Comparison of ENCODE assay signal across 8 cellular contexts in genomic region chr1:208988811-208989222, GRCh38.
A peak's percentile ranks its signal among the peaks of the same experiment; 100 is the strongest.
DNase-seq lines count a peak whose midpoint lies in the region; ATAC-seq and TF ChIP-seq lines count a peak whose summit lies in the region.

No MANE protein-coding gene starts in this region.

- peak overlapping the region; percentile 22 for H3K27ac ChIP-seq in CD4-positive, alpha-beta memory T cell (ENCODE audit: low read depth, low read length)
- peak overlapping the region in 1 of 4 donors; percentile 63 for H3K27ac ChIP-seq in tibial nerve

- H3K9me3 ChIP-seq in CD4-positive, alpha-beta memory T cell (ENCODE audit: control insufficient read depth in 1 of 2, low read length in 2 of 2) = no peaks in the 10 kb centered on the region
- peaks cover 0 to 9% (median 0%) of the 10 kb centered on the region in 4 donors for H3K9me3 ChIP-seq in tibial nerve

- peaks cover 0 to 6% (median 3%) of the 10 kb centered on the region in 8 donors for H3K9me3 Mint-ChIP-seq in CD4-positive, alpha-beta memory T cell

- POLR2A ChIA-PET in CD4-positive, alpha-beta memory T cell (lab: Charles Lee; ENCODE audit: partially characterized antibody) = no interaction called here

- peak overlapping the region; percentile 3 to 93 (median 90) for H3K27ac Mint-ChIP-seq in CD4-positive, alpha-beta memory T cell

- peaks cover 13% of the 10 kb centered on the region for H3K4me1 ChIP-seq in CD4-positive, alpha-beta memory T cell (ENCODE audit: insufficient read depth, low read length)
- H3K4me1 ChIP-seq in tibial nerve = peaks cover 0 to 8% (median 2%) of the 10 kb centered on the region in 4 donors

- no peak for TF ChIP-seq CTCF in tibial nerve (IDR thresholded peaks at IDR 0.05)

- H3K4me3 ChIP-seq in CD4-positive, alpha-beta memory T cell (ENCODE audit: low read length in 2 of 2) = peak overlapping the region; percentile 12 to 39
- peak overlapping the region in 3 of 4 donors; percentile 30 to 41 (median 33) for H3K4me3 ChIP-seq in tibial nerve

- H3K36me3 ChIP-seq in CD4-positive, alpha-beta memory T cell (ENCODE audit: insufficient read depth, low read length) = no peaks in the 10 kb centered on the region
- no peaks in the 10 kb centered on the region for H3K36me3 ChIP-seq in tibial nerve

- intact Hi-C loops in CD4-positive, alpha-beta memory T cell (cut with micrococcal nuclease) = no loop called here
- intact Hi-C loops in left colon (cut with DNase I, micrococcal nuclease) = no loop called here

- H3K27me3 ChIP-seq in CD4-positive, alpha-beta memory T cell (ENCODE audit: insufficient read depth, low read length) = no peaks in the 10 kb centered on the region
- no peaks in the 10 kb centered on the region for H3K27me3 ChIP-seq in tibial nerve

- H3K4me1 Mint-ChIP-seq in CD4-positive, alpha-beta memory T cell = peaks cover 8 to 24% (median 12%) of the 10 kb centered on the region in 4 donors

- H3K4me3 Mint-ChIP-seq in CD4-positive, alpha-beta memory T cell = peak overlapping the region; percentile 78 to 92 (median 86)

- TF ChIP-seq EP300 in tibial nerve (IDR thresholded peaks at IDR 0.05) = no peak

- TF ChIP-seq POLR2A in tibial nerve (IDR thresholded peaks at IDR 0.05) = no peak

- WGBS in tibial nerve, 2 donors = 13 to 22% methylated on average over 3 of the region's 3 CpGs

- DNase-seq in CD4-positive, alpha-beta memory T cell = peak in 4 of 5 donors; percentile 15 to 38 (median 28)
- DNase-seq in NCI-H748 treated with DMSO at 0.1 percent for 48 hours (lab: John Stamatoyannopoulos, UW) = peak; percentile 13
- DNase-seq in amniotic epithelial cell (ENCODE audit: low read depth) = peak; percentile 73
- peak in 1 of 2 donors; percentile 17 for DNase-seq in left colon
- DNase-seq in tibial nerve (ENCODE audit: low spot score in 2 of 2) = no peak
- DNase-seq in activated effector memory CD4-positive, alpha-beta T cell treated with Interleukin-2 at 50 U/mL for 16 hours = no peak

- ATAC-seq in GM19035 (IDR thresholded peaks at IDR 0.05; ENCODE audit: unreplicated experiment) (peak; percentile 95), HG03097 (IDR thresholded peaks at IDR 0.05; ENCODE audit: low FRiP score, unreplicated experiment) (peak; percentile 98), left colon (peak; percentile 99)

- CTCF ChIA-PET in CD4-positive, alpha-beta memory T cell (lab: Charles Lee; ENCODE audit: partially characterized antibody) = no interaction called here

- H3K27me3 Mint-ChIP-seq in CD4-positive, alpha-beta memory T cell = peaks cover 2 to 3% of the 10 kb centered on the region in 2 donors

- peaks cover 0 to 5% of the 10 kb centered on the region in 2 donors for H3K36me3 Mint-ChIP-seq in CD4-positive, alpha-beta memory T cell

Comparison
In these comparisons a context has a peak if more than half of its experiments do, and no peak if none do; other contexts are left out.
1. DNase-seq: peak in CD4-positive, alpha-beta memory T cell (4 of 5), NCI-H748 treated with DMSO at 0.1 percent for 48 hours (single experiment) and amniotic epithelial cell (single experiment); none in tibial nerve (0 of 2) and activated effector memory CD4-positive, alpha-beta T cell treated with Interleukin-2 at 50 U/mL for 16 hours (single experiment).
2. Peak in every context shown above with its lines, with median percentiles within 50 percentile points of each other: ATAC-seq.